In the genomic region with DNA sequence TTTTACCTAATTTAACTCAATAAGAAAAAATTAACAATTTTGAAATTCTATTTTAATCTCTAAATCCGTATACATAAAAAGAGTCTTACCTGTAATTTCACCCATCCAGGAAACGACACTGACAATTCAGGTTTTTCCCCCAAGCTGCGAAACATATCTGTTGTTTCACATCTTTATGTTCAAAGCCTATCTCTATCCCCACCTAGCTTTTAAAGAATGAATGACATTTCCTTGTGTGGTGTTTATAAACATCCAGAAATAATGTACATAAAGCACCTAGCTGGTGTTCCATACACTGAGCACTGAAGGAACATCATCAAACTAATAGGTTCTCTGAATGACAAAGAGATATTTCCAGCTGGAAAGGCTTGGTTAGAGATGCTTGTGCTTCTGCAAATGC, we compare ENCODE assay signal across 14 cellular contexts.
DNase-seq lines count a peak whose midpoint lies in the region; ATAC-seq and TF ChIP-seq lines count a peak whose summit lies in the region.
"Had no signal": no experiment of that assay in that cellular context is flagged by ENCODE, and none has a peak within 500 bp of the region (broad histone marks: within the 10 kb centered on the region; RNA-seq: fewer than 3 reads in every experiment).

No MANE protein-coding gene starts in this region.

- DNase-seq in COR-L47 (lab: John Stamatoyannopoulos, UW) (peak; percentile 8), HT1080 (ENCODE audit: low read depth) (peak; percentile 10), WTC11 (ENCODE audit: low spot score) (no peak), kidney glomerular epithelial cell (lab: John Stamatoyannopoulos, UW) (peak; percentile 11), left lung (no peak), NCI-H2029 treated with DMSO at 0.1 percent for 48 hours (lab: John Stamatoyannopoulos, UW) (no peak), medulla oblongata (ENCODE audit: extremely low spot score) (no peak)
- DNase-seq: activated CD4-positive, alpha-beta memory T cell treated with anti-CD3 and anti-CD28 coated beads, Interleukin-2, amount 10 ng/mL, durations not matched to agents 7 days and 5 days; CD4-positive, alpha-beta memory T cell; cerebellar nuclear complex; immature natural killer cell; NCI-H146 had no signal

- no peaks in the 10 kb centered on the region for H3K27me3 ChIP-seq in left lung

- ATAC-seq in WTC11 (no peak), HG03521 (IDR thresholded peaks at IDR 0.05; ENCODE audit: unreplicated experiment) (no peak), left lung (no peak)
- ATAC-seq: esophagus mucosa had no signal

- no peaks in the 10 kb centered on the region for H3K36me3 Mint-ChIP-seq in WTC11
- H3K36me3 Mint-ChIP-seq: CD4-positive, alpha-beta memory T cell had no signal

- no peak overlapping the region for H3K4me3 ChIP-seq in left lung

- no peaks in the 10 kb centered on the region for H3K27me3 Mint-ChIP-seq in WTC11 (ENCODE audit: low read depth)
- H3K27me3 Mint-ChIP-seq: activated CD4-positive, alpha-beta memory T cell treated with anti-CD3 and anti-CD28 coated beads, Interleukin-2, amount 10 ng/mL, durations not matched to agents 7 days and 5 days; CD4-positive, alpha-beta memory T cell had no signal

- TF ChIP-seq CTCF in WTC11 (IDR thresholded peaks at IDR 0.05) = peak; percentile 24; the same call in 1 of the 2 replicates
- no peak for TF ChIP-seq CTCF in left lung (IDR thresholded peaks at IDR 0.05)

- CTCF ChIA-PET in WTC11 (lab: Charles Lee) = interaction anchor here (1.0 to 3.3 kb wide), 10 partner anchors 41 to 250 kb away, joined by 3 to 30 read pairs (median 4); no protein-coding TSS in a partner anchor

- H3K36me3 ChIP-seq in left lung = no peaks in the 10 kb centered on the region

- no peak overlapping the region for H3K27ac ChIP-seq in left lung

- no peak overlapping the region for H3K27ac Mint-ChIP-seq in WTC11
- H3K27ac Mint-ChIP-seq: activated CD4-positive, alpha-beta memory T cell treated with anti-CD3 and anti-CD28 coated beads, Interleukin-2, amount 10 ng/mL, durations not matched to agents 7 days and 5 days; CD4-positive, alpha-beta memory T cell; immature natural killer cell had no signal

- intact Hi-C loops in left lung (cut with DNase I) = no loop called here

- no peak overlapping the region for H3K4me3 Mint-ChIP-seq in WTC11
- H3K4me3 Mint-ChIP-seq: activated CD4-positive, alpha-beta memory T cell treated with anti-CD3 and anti-CD28 coated beads, Interleukin-2, amount 10 ng/mL, durations not matched to agents 7 days and 5 days; CD4-positive, alpha-beta memory T cell; immature natural killer cell had no signal

- no peaks in the 10 kb centered on the region for H3K9me3 ChIP-seq in left lung

- H3K9me3 Mint-ChIP-seq in WTC11 = peaks cover 14% of the 10 kb centered on the region

- POLR2A ChIA-PET in WTC11 (lab: Charles Lee) = no interaction called here

- no peaks in the 10 kb centered on the region for H3K4me1 ChIP-seq in left lung

- no peaks in the 10 kb centered on the region for H3K4me1 Mint-ChIP-seq in WTC11
- H3K4me1 Mint-ChIP-seq: activated CD4-positive, alpha-beta memory T cell treated with anti-CD3 and anti-CD28 coated beads, Interleukin-2, amount 10 ng/mL, durations not matched to agents 7 days and 5 days; CD4-positive, alpha-beta memory T cell; immature natural killer cell had no signal

TF ChIP-seq in WTC11, 78 proteins besides CTCF, POLR2A, EP300 and RAD21:
- TF ChIP-seq MXD4 (CRISPR knock-in tag; IDR thresholded peaks at IDR 0.05; ENCODE audit: borderline replicate concordance) (no peak), ZNF138 (CRISPR knock-in tag; conservative IDR thresholded peaks at IDR 0.05) (no peak), FOXP1 (CRISPR knock-in tag; IDR thresholded peaks at IDR 0.05; ENCODE audit: borderline replicate concordance) (no peak), GRHL2 (CRISPR knock-in tag; IDR thresholded peaks at IDR 0.05; ENCODE audit: insufficient replicate concordance, severe bottlenecking) (no peak), GABPB1 (CRISPR knock-in tag; IDR thresholded peaks at IDR 0.05) (no peak), FOXK1 (CRISPR knock-in tag; IDR thresholded peaks at IDR 0.05) (no peak), ZBTB21 (CRISPR knock-in tag; IDR thresholded peaks at IDR 0.05; ENCODE audit: borderline replicate concordance) (no peak), ZNF416 (CRISPR knock-in tag; IDR thresholded peaks at IDR 0.05) (no peak), NR1H2 (CRISPR knock-in tag; IDR thresholded peaks at IDR 0.05) (no peak), ZNF219 (CRISPR knock-in tag; IDR thresholded peaks at IDR 0.05; ENCODE audit: borderline replicate concordance) (no peak), ZNF232 (CRISPR knock-in tag; IDR thresholded peaks at IDR 0.05) (no peak), SOX15 (CRISPR knock-in tag; IDR thresholded peaks at IDR 0.05) (no peak), CREM (CRISPR knock-in tag; IDR thresholded peaks at IDR 0.05) (no peak), RORB (CRISPR knock-in tag; IDR thresholded peaks at IDR 0.05) (no peak), SMAD3 (CRISPR knock-in tag; IDR thresholded peaks at IDR 0.05; ENCODE audit: borderline replicate concordance) (no peak), NR2C2 (CRISPR knock-in tag; IDR thresholded peaks at IDR 0.05) (no peak)
- TF ChIP-seq, protein P1, sequence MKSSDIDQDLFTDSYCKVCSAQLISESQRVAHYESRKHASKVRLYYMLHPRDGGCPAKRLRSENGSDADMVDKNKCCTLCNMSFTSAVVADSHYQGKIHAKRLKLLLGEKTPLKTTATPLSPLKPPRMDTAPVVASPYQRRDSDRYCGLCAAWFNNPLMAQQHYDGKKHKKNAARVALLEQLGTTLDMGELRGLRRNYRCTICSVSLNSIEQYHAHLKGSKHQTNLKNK (CRISPR knock-in tag; IDR thresholded peaks at IDR 0.05) = no peak
- TF ChIP-seq, protein P2, sequence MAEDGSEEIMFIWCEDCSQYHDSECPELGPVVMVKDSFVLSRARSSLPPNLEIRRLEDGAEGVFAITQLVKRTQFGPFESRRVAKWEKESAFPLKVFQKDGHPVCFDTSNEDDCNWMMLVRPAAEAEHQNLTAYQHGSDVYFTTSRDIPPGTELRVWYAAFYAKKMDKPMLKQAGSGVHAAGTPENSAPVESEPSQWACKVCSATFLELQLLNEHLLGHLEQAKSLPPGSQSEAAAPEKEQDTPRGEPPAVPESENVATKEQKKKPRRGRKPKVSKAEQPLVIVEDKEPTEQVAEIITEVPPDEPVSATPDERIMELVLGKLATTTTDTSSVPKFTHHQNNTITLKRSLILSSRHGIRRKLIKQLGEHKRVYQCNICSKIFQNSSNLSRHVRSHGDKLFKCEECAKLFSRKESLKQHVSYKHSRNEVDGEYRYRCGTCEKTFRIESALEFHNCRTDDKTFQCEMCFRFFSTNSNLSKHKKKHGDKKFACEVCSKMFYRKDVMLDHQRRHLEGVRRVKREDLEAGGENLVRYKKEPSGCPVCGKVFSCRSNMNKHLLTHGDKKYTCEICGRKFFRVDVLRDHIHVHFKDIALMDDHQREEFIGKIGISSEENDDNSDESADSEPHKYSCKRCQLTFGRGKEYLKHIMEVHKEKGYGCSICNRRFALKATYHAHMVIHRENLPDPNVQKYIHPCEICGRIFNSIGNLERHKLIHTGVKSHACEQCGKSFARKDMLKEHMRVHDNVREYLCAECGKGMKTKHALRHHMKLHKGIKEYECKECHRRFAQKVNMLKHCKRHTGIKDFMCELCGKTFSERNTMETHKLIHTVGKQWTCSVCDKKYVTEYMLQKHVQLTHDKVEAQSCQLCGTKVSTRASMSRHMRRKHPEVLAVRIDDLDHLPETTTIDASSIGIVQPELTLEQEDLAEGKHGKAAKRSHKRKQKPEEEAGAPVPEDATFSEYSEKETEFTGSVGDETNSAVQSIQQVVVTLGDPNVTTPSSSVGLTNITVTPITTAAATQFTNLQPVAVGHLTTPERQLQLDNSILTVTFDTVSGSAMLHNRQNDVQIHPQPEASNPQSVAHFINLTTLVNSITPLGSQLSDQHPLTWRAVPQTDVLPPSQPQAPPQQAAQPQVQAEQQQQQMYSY (CRISPR knock-in tag; IDR thresholded peaks at IDR 0.05) = no peak
- TF ChIP-seq, protein P3, sequence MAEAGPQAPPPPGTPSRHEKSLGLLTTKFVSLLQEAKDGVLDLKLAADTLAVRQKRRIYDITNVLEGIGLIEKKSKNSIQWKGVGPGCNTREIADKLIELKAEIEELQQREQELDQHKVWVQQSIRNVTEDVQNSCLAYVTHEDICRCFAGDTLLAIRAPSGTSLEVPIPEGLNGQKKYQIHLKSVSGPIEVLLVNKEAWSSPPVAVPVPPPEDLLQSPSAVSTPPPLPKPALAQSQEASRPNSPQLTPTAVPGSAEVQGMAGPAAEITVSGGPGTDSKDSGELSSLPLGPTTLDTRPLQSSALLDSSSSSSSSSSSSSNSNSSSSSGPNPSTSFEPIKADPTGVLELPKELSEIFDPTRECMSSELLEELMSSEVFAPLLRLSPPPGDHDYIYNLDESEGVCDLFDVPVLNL (CRISPR knock-in tag; IDR thresholded peaks at IDR 0.05; ENCODE audit: borderline replicate concordance, low read depth) = no peak

Comparison
In these comparisons a context has a peak if more than half of its experiments do, and no peak if none do; other contexts are left out.
1. DNase-seq: peak in COR-L47 (single experiment), HT1080 (single experiment) and kidney glomerular epithelial cell (single experiment); none in WTC11 (single experiment), left lung (0 of 2), NCI-H2029 treated with DMSO at 0.1 percent for 48 hours (single experiment) and medulla oblongata (single experiment).